ENCODE assay signal across 1 cellular context in genomic region chr3:99901200-99901926, GRCh38.
TF ChIP-seq lines count a peak whose summit lies in the region.

No MANE protein-coding gene starts in this region.

TF ChIP-seq in HepG2, 621 proteins besides CTCF, POLR2A, EP300 and RAD21 (continued from another document and continues in another):
- TF ChIP-seq CREBL2 (CRISPR knock-in tag; IDR thresholded peaks at IDR 0.05; ENCODE audit: borderline replicate concordance) (no peak), PHB2 (IDR thresholded peaks at IDR 0.05; ENCODE audit: partially characterized antibody) (no peak), ZFP62 (CRISPR knock-in tag; IDR thresholded peaks at IDR 0.05) (no peak), MTA3 (CRISPR knock-in tag; IDR thresholded peaks at IDR 0.05) (no peak), ZSCAN22 (CRISPR knock-in tag; IDR thresholded peaks at IDR 0.05) (no peak), HNRNPL (IDR thresholded peaks at IDR 0.05; ENCODE audit: low read depth, low read length) (no peak), ATF5 (CRISPR knock-in tag; IDR thresholded peaks at IDR 0.05; ENCODE audit: low read depth) (no peak), DNMT3B (CRISPR knock-in tag; conservative IDR thresholded peaks at IDR 0.05) (no peak), ZNF142 (CRISPR knock-in tag; IDR thresholded peaks at IDR 0.05) (no peak), TCF12 (IDR thresholded peaks at IDR 0.05) (no peak), TCF12 (CRISPR knock-in tag; IDR thresholded peaks at IDR 0.05) (no peak), ZNF850 (CRISPR knock-in tag; conservative IDR thresholded peaks at IDR 0.05) (no peak), SP4 (CRISPR knock-in tag; IDR thresholded peaks at IDR 0.05) (no peak), ZNF83 (CRISPR knock-in tag; IDR thresholded peaks at IDR 0.05; ENCODE audit: borderline replicate concordance) (no peak), GLI4 (CRISPR knock-in tag; IDR thresholded peaks at IDR 0.05; ENCODE audit: borderline replicate concordance) (no peak), NR3C1 (CRISPR knock-in tag; IDR thresholded peaks at IDR 0.05) (no peak), KDM6A (CRISPR knock-in tag; IDR thresholded peaks at IDR 0.05; ENCODE audit: low read depth) (peak; percentile 51; the same call in 1 of the 2 replicates), ZNF660 (CRISPR knock-in tag; IDR thresholded peaks at IDR 0.05; ENCODE audit: borderline replicate concordance, low read depth) (no peak), SRY (CRISPR knock-in tag; IDR thresholded peaks at IDR 0.05) (no peak), ZNF609 (CRISPR knock-in tag; IDR thresholded peaks at IDR 0.05; ENCODE audit: borderline replicate concordance) (peak; percentile 84), FOXP1 (IDR thresholded peaks at IDR 0.05) (peak; percentile 74), FOXP1 (CRISPR knock-in tag; IDR thresholded peaks at IDR 0.05) (peak; percentile 87), ZNF407 (CRISPR knock-in tag; IDR thresholded peaks at IDR 0.05; ENCODE audit: not compliant biosample characterization) (no peak), AGO1 (IDR thresholded peaks at IDR 0.05; ENCODE audit: low read depth, low read length, poor library complexity, severe bottlenecking) (no peak), TRIM22 (IDR thresholded peaks at IDR 0.05) (no peak), ZZZ3 (CRISPR knock-in tag; IDR thresholded peaks at IDR 0.05; ENCODE audit: borderline replicate concordance) (no peak), NR2F2 (IDR thresholded peaks at IDR 0.05; ENCODE audit: borderline replicate concordance, low read depth) (peak; percentile 34; the same call in 1 of the 2 replicates), ZMYM2 (CRISPR knock-in tag; IDR thresholded peaks at IDR 0.05) (no peak), CREB3 (CRISPR knock-in tag; IDR thresholded peaks at IDR 0.05) (0 out of 2 replicates have a peak, but pooled peaks have one; percentile 43), GPN1 (CRISPR knock-in tag; IDR thresholded peaks at IDR 0.05; ENCODE audit: borderline replicate concordance) (no peak), ZSCAN30 (CRISPR knock-in tag; IDR thresholded peaks at IDR 0.05) (no peak), ATF7-NPFF (CRISPR knock-in tag; IDR thresholded peaks at IDR 0.05; ENCODE audit: low read depth) (no peak), TRAFD1 (CRISPR knock-in tag; IDR thresholded peaks at IDR 0.05; ENCODE audit: borderline replicate concordance) (no peak)
